8 cellular contexts compared by ENCODE assay signal in genomic region chr3:184305577-184305976, GRCh38. TPM values are rescaled to one million over a fixed set of nuclear protein-coding genes. Genes with fewer than 3 reads are reported as not detected.
DNase-seq lines count a peak whose midpoint lies in the region; ATAC-seq and TF ChIP-seq lines count a peak whose summit lies in the region.
"Had no signal": no experiment of that assay in that cellular context is flagged by ENCODE, and none has a peak within 500 bp of the region (broad histone marks: within the 10 kb centered on the region; RNA-seq: fewer than 3 reads in every experiment).

No MANE protein-coding gene starts in this region.

- H3K36me3 ChIP-seq in GM06990 (ENCODE audit: control insufficient read depth, insufficient read depth, low read length) (peaks cover 29% of the 10 kb centered on the region), Loucy (ENCODE audit: insufficient read depth, low read length) (peaks cover 74% of the 10 kb centered on the region)

- H2AFZ ChIP-seq in Loucy (ENCODE audit: low read length): no peak overlapping the region

- H3K9me3 Mint-ChIP-seq in neural crest cell (no peaks in the 10 kb centered on the region), endothelial cell (ENCODE audit: unreplicated experiment) (no peaks in the 10 kb centered on the region)
- H3K9me3 Mint-ChIP-seq: IgD-negative memory B cell had no signal

- H3K36me3 Mint-ChIP-seq in neural crest cell (ENCODE audit: low read depth) (peaks cover 39% of the 10 kb centered on the region), endothelial cell (ENCODE audit: low read depth, unreplicated experiment) (peaks cover 74% of the 10 kb centered on the region)

- H3K79me2 ChIP-seq in Loucy (ENCODE audit: insufficient read depth, low read length): peaks cover 33% of the 10 kb centered on the region

- H3K4me3 Mint-ChIP-seq in neural crest cell: peak overlapping the region; percentile 47
- no peak overlapping the region for H3K4me3 Mint-ChIP-seq in endothelial cell (ENCODE audit: unreplicated experiment)

- H3F3A ChIP-seq in Loucy (ENCODE audit: low read depth): no peaks in the 10 kb centered on the region

- in situ Hi-C loops in T47D (cut with HindIII; ENCODE audit: low pct_unique_long_range_greater_than_20kb, low sequenced_read_pairs): no loop called here

- H3K27me3 Mint-ChIP-seq in neural crest cell (ENCODE audit: low read depth) (no peaks in the 10 kb centered on the region), endothelial cell (ENCODE audit: unreplicated experiment) (peaks cover 6% of the 10 kb centered on the region)
- H3K27me3 Mint-ChIP-seq: IgD-negative memory B cell had no signal

- peaks cover 4% of the 10 kb centered on the region for H4K20me1 ChIP-seq in Loucy (ENCODE audit: insufficient read depth, low read length, poor library complexity, severe bottlenecking)

- H3K4me3 ChIP-seq in GM06990 (replicated peaks; ENCODE audit: low read depth, low read length) (no peak overlapping the region), Loucy (ENCODE audit: low read length, poor library complexity, severe bottlenecking) (no peak overlapping the region)

- no peak overlapping the region for H3K9ac ChIP-seq in Loucy (ENCODE audit: low read depth, low read length, poor library complexity, severe bottlenecking)

- H3K4me1 ChIP-seq in Loucy (ENCODE audit: insufficient read depth, low read length, poor library complexity, severe bottlenecking): peaks cover 10% of the 10 kb centered on the region

- H3K9me3 ChIP-seq in Loucy (ENCODE audit: insufficient read depth, low read depth, low read length): no peaks in the 10 kb centered on the region

- H3K4me1 Mint-ChIP-seq in neural crest cell: peaks cover 2% of the 10 kb centered on the region
- peaks cover 15% of the 10 kb centered on the region for H3K4me1 Mint-ChIP-seq in endothelial cell (ENCODE audit: unreplicated experiment)

- DNase-seq in GM06990 (ENCODE audit: extremely low read depth, insufficient read length): no peak
- DNase-seq in T47D (ENCODE audit: low read depth in 1 of 2, low spot score in 1 of 2): peak; percentile 4 to 52
- DNase-seq in neural crest cell (ENCODE audit: low read depth, low spot score): no peak
- DNase-seq in endothelial cell (ENCODE audit: low spot score): no peak

- H3K27me3 ChIP-seq in GM06990 (replicated peaks; ENCODE audit: control insufficient read depth, insufficient read depth, low read length): no peaks in the 10 kb centered on the region
- no peaks in the 10 kb centered on the region for H3K27me3 ChIP-seq in Loucy (ENCODE audit: insufficient read depth, low read length, poor library complexity, severe bottlenecking)

- H3K27ac Mint-ChIP-seq in neural crest cell (ENCODE audit: unreplicated experiment) (no peak overlapping the region), endothelial cell (ENCODE audit: unreplicated experiment) (no peak overlapping the region)

- ATAC-seq in HG02642 (IDR thresholded peaks at IDR 0.05; ENCODE audit: poor library complexity, unreplicated experiment): no peak
- ATAC-seq in HG03520 (IDR thresholded peaks at IDR 0.05; ENCODE audit: unreplicated experiment): no peak

- no peaks in the 10 kb centered on the region for H3K9me2 ChIP-seq in Loucy (replicated peaks; ENCODE audit: low read depth, low read length)

- H3K4me2 ChIP-seq in Loucy (ENCODE audit: low read depth, low read length, poor library complexity, severe bottlenecking): no peak overlapping the region

- TF ChIP-seq CTCF in GM06990 (IDR thresholded peaks at IDR 0.05; ENCODE audit: insufficient read depth, low read length, poor library complexity, severe bottlenecking): peak; percentile 39
- TF ChIP-seq CTCF in Loucy (conservative IDR thresholded peaks at IDR 0.05; ENCODE audit: low read length): peak; percentile 55
- peak; percentile 58 for TF ChIP-seq CTCF in neural crest cell (conservative IDR thresholded peaks at IDR 0.05)
- no peak for TF ChIP-seq CTCF in endothelial cell (IDR thresholded peaks at IDR 0.05; ENCODE audit: unreplicated experiment)

RNA-seq across cellular contexts. Expression of gene PSMD2, which starts 6.5 kb away (rescaled TPM):
- 359 and 378 TPM in 2 replicates for total RNA-seq in neural crest cell
- total RNA-seq in endothelial cell (ENCODE audit: unreplicated experiment): 292 TPM

RNA-seq across cellular contexts. Expression of gene EIF4G1, which starts 8.8 kb away (rescaled TPM):
- 520 and 529 TPM in 2 replicates for total RNA-seq in neural crest cell
- 390 TPM for total RNA-seq in endothelial cell (ENCODE audit: unreplicated experiment)

RNA-seq across cellular contexts. Expression of gene ECE2, which starts 29.8 kb away (rescaled TPM):
- total RNA-seq in neural crest cell: not detected in 2 replicates
- not detected for total RNA-seq in endothelial cell (ENCODE audit: unreplicated experiment)

RNA-seq across cellular contexts. Expression of gene FAM131A, which starts 31.8 kb away (rescaled TPM):
- total RNA-seq in neural crest cell (17.4 and 19.7 TPM in 2 replicates), endothelial cell (ENCODE audit: unreplicated experiment) (15.8 TPM)

RNA-seq across cellular contexts. Expression of gene CAMK2N2, which starts 44.2 kb away (rescaled TPM):
- 4.7 and 5.6 TPM in 2 replicates for total RNA-seq in neural crest cell
- total RNA-seq in endothelial cell (ENCODE audit: unreplicated experiment): not detected

Comparison
In these comparisons a context has a peak if more than half of its experiments do, and no peak if none do; other contexts are left out.
1. DNase-seq: peak in T47D (2 of 2); none in GM06990 (single experiment), neural crest cell (single experiment) and endothelial cell (single experiment).